Comparison of ENCODE assay signal across 9 cellular contexts in the genomic region with DNA sequence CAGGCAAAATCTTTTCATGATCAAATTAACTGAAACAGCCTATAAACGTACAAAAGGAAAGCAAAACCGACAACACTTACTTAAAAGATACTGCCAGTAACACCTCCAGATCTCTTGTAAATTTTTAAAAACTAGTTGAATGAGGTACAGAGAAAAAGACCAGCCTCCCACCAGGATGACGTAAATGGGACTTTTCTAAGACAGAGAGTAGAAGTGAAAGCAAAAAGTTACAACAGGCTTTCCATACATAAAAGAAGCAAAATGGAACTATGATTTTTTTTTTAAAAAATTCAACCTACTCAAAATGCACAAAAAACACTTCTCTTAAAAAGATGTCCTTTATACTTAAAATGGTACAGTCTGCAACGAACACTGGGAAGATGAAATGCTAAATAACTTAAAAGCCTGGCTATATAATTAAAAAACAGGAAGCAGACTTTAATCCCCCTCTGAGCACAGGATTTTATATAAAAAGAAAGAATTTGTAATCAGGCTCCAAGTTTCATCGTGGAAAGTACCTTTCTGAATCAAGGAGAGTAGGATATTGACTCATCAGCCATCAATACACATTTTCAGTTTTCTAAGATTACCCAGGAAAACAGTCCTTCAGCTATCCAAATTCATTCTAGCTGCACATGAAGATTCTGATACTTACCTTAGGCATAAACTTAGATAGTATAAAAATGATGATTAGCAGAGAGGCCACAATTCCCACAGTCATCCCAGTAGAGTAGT. TPM values are rescaled to one million over a fixed set of nuclear protein-coding genes. Genes with fewer than 3 reads are reported as not detected.
DNase-seq lines count a peak whose midpoint lies in the region; ATAC-seq and TF ChIP-seq lines count a peak whose summit lies in the region.
"Had no signal": no experiment of that assay in that cellular context is flagged by ENCODE, and none has a peak within 500 bp of the region (broad histone marks: within the 10 kb centered on the region; RNA-seq: fewer than 3 reads in every experiment).

No MANE protein-coding gene starts in this region.

- H3K4me3 Mint-ChIP-seq in MCF 10A (ENCODE audit: unreplicated experiment) (no peak overlapping the region), Caco-2 (ENCODE audit: unreplicated experiment) (no peak overlapping the region)
- H3K4me3 Mint-ChIP-seq in activated naive CD8-positive, alpha-beta T cell, result peak overlapping the region; percentile 88

- ATAC-seq in HG03575 (IDR thresholded peaks at IDR 0.05; ENCODE audit: extremely low read depth, insufficient number of reproducible peaks, low FRiP score, unreplicated experiment), result peak; percentile 60

- H3K79me2 ChIP-seq in mammary epithelial cell (ENCODE audit: insufficient read depth, low read length), result no peaks in the 10 kb centered on the region

- BruUV-seq in mammary epithelial cell (replicated peaks; lab: Mats Ljungman, UMichigan) (no TSS peak), MCF 10A (replicated peaks; lab: Mats Ljungman, UMichigan) (no TSS peak), Caco-2 (replicated peaks; lab: Mats Ljungman, UMichigan) (no TSS peak)

- peak; percentile 21 for DNase-seq in mammary epithelial cell
- no peak for DNase-seq in MCF 10A (ENCODE audit: unreplicated experiment)
- DNase-seq in uterus, result no peak
- no peak for DNase-seq in NCI-H146 (lab: John Stamatoyannopoulos, UW)
- DNase-seq in COLO668 (lab: John Stamatoyannopoulos, UW; ENCODE audit: unreplicated experiment), result no peak
- no peak for DNase-seq in Caco-2
- DNase-seq: lower lobe of right lung had no signal

- H3K27ac Mint-ChIP-seq in MCF 10A (ENCODE audit: low read depth, unreplicated experiment), result no peak overlapping the region
- H3K27ac Mint-ChIP-seq in activated naive CD8-positive, alpha-beta T cell, result peak overlapping the region; percentile 96
- no peak overlapping the region for H3K27ac Mint-ChIP-seq in Caco-2 (ENCODE audit: unreplicated experiment)

- no peak overlapping the region for H2AFZ ChIP-seq in mammary epithelial cell (ENCODE audit: low read depth, low read length)

- H4K20me1 ChIP-seq in mammary epithelial cell (ENCODE audit: insufficient read depth, low read length), result no peaks in the 10 kb centered on the region

- no peak for TF ChIP-seq POLR2A in uterus (IDR thresholded peaks at IDR 0.05)

- H3K27ac ChIP-seq in mammary epithelial cell (ENCODE audit: insufficient read depth, low read depth, low read length), result no peak overlapping the region
- peak overlapping the region; percentile 19 to 29 for H3K27ac ChIP-seq in uterus
- H3K27ac ChIP-seq: lower lobe of right lung had no signal

- H3K4me2 ChIP-seq in mammary epithelial cell (ENCODE audit: insufficient read depth, low read depth, low read length), result no peak overlapping the region

- H3K27me3 Mint-ChIP-seq in MCF 10A (ENCODE audit: insufficient read depth, unreplicated experiment) (no peaks in the 10 kb centered on the region), Caco-2 (ENCODE audit: insufficient read depth, unreplicated experiment) (no peaks in the 10 kb centered on the region)
- H3K27me3 Mint-ChIP-seq in activated naive CD8-positive, alpha-beta T cell, result no peaks in the 10 kb centered on the region

- in situ Hi-C loops in mammary epithelial cell (cut with MboI; ENCODE audit: low sequenced_read_pairs in 2 of 2), result loop anchor here in 1 of 2 donors (10.0 kb wide), 1 partner anchor 59 kb away; the partner anchor contains the start of gene ZBTB39

- H3K4me1 ChIP-seq in mammary epithelial cell (ENCODE audit: insufficient read depth, low read length), result no peaks in the 10 kb centered on the region
- no peaks in the 10 kb centered on the region for H3K4me1 ChIP-seq in uterus
- no peaks in the 10 kb centered on the region for H3K4me1 ChIP-seq in Caco-2

- H3K9me3 Mint-ChIP-seq in MCF 10A (ENCODE audit: unreplicated experiment), result no peaks in the 10 kb centered on the region
- no peaks in the 10 kb centered on the region for H3K9me3 Mint-ChIP-seq in activated naive CD8-positive, alpha-beta T cell (ENCODE audit: low read depth)
- H3K9me3 Mint-ChIP-seq in Caco-2 (ENCODE audit: unreplicated experiment), result no peaks in the 10 kb centered on the region

- no peak for TF ChIP-seq CTCF in mammary epithelial cell (conservative IDR thresholded peaks at IDR 0.05 in 1 of 2, IDR thresholded peaks at IDR 0.05 in 1 of 2; ENCODE audit: extremely low read depth in 1 of 2, insufficient read depth in 1 of 2, low read depth in 1 of 2, low read length in 2 of 2)
- TF ChIP-seq CTCF in MCF 10A (IDR thresholded peaks at IDR 0.05; ENCODE audit: unreplicated experiment), result no peak
- TF ChIP-seq CTCF in uterus (IDR thresholded peaks at IDR 0.05), result no peak
- no peak for TF ChIP-seq CTCF in Caco-2 (IDR thresholded peaks at IDR 0.05; ENCODE audit: insufficient read depth in 1 of 2, low read depth in 1 of 2, low read length in 1 of 2, severe bottlenecking in 1 of 2, unreplicated experiment in 1 of 2)

- CTCF ChIA-PET in mammary epithelial cell (lab: Charles Lee; ENCODE audit: low non-redundant PET) (no interaction called here), MCF 10A (lab: Yijun Ruan, JAX) (interaction anchor here (0.6 to 11.7 kb wide), 6 partner anchors 30 to 265 kb away, joined by 3 to 231 read pairs (median 3); partner anchors contain the start of genes STAT6 and ZBTB39), Caco-2 (lab: Charles Lee) (no interaction called here)

- POLR2A ChIA-PET in MCF 10A (lab: Yijun Ruan, JAX), result interaction anchor here (1.8 kb wide), 1 partner anchor 48 kb away, joined by 14 read pairs; the partner anchor contains the start of gene STAT6
- POLR2A ChIA-PET in Caco-2 (lab: Charles Lee), result no interaction called here

- no peaks in the 10 kb centered on the region for H3K9me3 ChIP-seq in mammary epithelial cell (replicated peaks; ENCODE audit: insufficient read depth, low read length)
- H3K9me3 ChIP-seq in uterus, result no peaks in the 10 kb centered on the region
- H3K9me3 ChIP-seq in Caco-2, result no peaks in the 10 kb centered on the region
- H3K9me3 ChIP-seq: lower lobe of right lung had no signal

- H3K9ac ChIP-seq in mammary epithelial cell (ENCODE audit: insufficient read depth, low read length), result no peak overlapping the region

- H3K36me3 ChIP-seq in mammary epithelial cell (ENCODE audit: insufficient read depth, low read length) (peaks cover 22% of the 10 kb centered on the region), uterus (no peaks in the 10 kb centered on the region), Caco-2 (ENCODE audit: control insufficient read depth, insufficient read depth, low read length) (no peaks in the 10 kb centered on the region; the same call in 1 of the 2 replicates)

- H3K4me1 Mint-ChIP-seq in MCF 10A (ENCODE audit: insufficient read depth, unreplicated experiment) (no peaks in the 10 kb centered on the region), Caco-2 (ENCODE audit: low read depth, unreplicated experiment) (no peaks in the 10 kb centered on the region)
- peaks cover 59% of the 10 kb centered on the region for H3K4me1 Mint-ChIP-seq in activated naive CD8-positive, alpha-beta T cell (ENCODE audit: low read depth)

- H3K4me3 ChIP-seq in mammary epithelial cell (replicated peaks in 1 of 3; ENCODE audit: insufficient read depth in 1 of 3, low read depth in 2 of 3, low read length in 3 of 3) (no peak overlapping the region), uterus (no peak overlapping the region), Caco-2 (ENCODE audit: low read depth, low read length) (no peak overlapping the region)
- H3K4me3 ChIP-seq: lower lobe of right lung had no signal

- WGBS in mammary epithelial cell (ENCODE audit: low coverage, missing lambda C conversion rate), result 35% methylated on average over 5 of the region's 5 CpGs

- dilution Hi-C loops in mammary epithelial cell (cut with HindIII; ENCODE audit: low sequenced_read_pairs), result loop anchor here (10.0 kb wide), 1 partner anchor 309 kb away; the partner anchor contains the start of gene PRIM1

- H3K27me3 ChIP-seq in mammary epithelial cell (ENCODE audit: insufficient read depth, low read length), result no peaks in the 10 kb centered on the region
- H3K27me3 ChIP-seq in uterus, result no peaks in the 10 kb centered on the region
- H3K27me3 ChIP-seq in Caco-2 (replicated peaks; ENCODE audit: control insufficient read depth, insufficient read depth, low read length), result no peaks in the 10 kb centered on the region

- peaks cover 18% of the 10 kb centered on the region for H3K36me3 Mint-ChIP-seq in MCF 10A (ENCODE audit: insufficient read depth, unreplicated experiment)
- peaks cover 14% of the 10 kb centered on the region for H3K36me3 Mint-ChIP-seq in activated naive CD8-positive, alpha-beta T cell
- H3K36me3 Mint-ChIP-seq in Caco-2 (ENCODE audit: insufficient read depth, unreplicated experiment), result peaks cover 59% of the 10 kb centered on the region

- intact Hi-C loops in mammary epithelial cell (cut with micrococcal nuclease) (no loop called here), MCF 10A (cut with micrococcal nuclease) (no loop called here), uterus (cut with DNase I; ENCODE audit: low total_unique reads) (no loop called here), Caco-2 (cut with micrococcal nuclease; ENCODE audit: unreplicated experiment) (no loop called here)

RNA-seq across cellular contexts. Expression of gene MYO1A, which starts 14.2 kb away (rescaled TPM):
- not detected for total RNA-seq in mammary epithelial cell
- 0.03 TPM for polyA plus RNA-seq in mammary epithelial cell
- polyA minus RNA-seq in mammary epithelial cell, result not detected
- total RNA-seq in MCF 10A (2022), result 0.12 and 0.42 TPM in 2 replicates
- 1 to 10 TPM in 1 of 4 donors, under 1 TPM in 1, not detected in 2; 0.59 to 1.3 TPM for total RNA-seq in uterus
- 9.3 and 11.9 TPM in 2 replicates for total RNA-seq in Caco-2 (2022)

RNA-seq across cellular contexts. Expression of gene NEMP1, which starts 14.4 kb away (rescaled TPM):
- total RNA-seq in mammary epithelial cell (10 to 100 TPM in 1 of 2 donors, 1 to 10 TPM in 1; 7.3 to 31.0 TPM), MCF 10A (2022) (17.5 and 22.5 TPM in 2 replicates), uterus (10 to 100 TPM in 2 of 4 donors, 1 to 10 TPM in 2; 1.5 to 18.0 (median 9.9) TPM), Caco-2 (2022) (38.3 and 40.1 TPM in 2 replicates)
- polyA plus RNA-seq in mammary epithelial cell, result 11.4 TPM
- polyA minus RNA-seq in mammary epithelial cell, result 22.2 TPM

RNA-seq across cellular contexts. Expression of gene NAB2, which starts 24.8 kb away (rescaled TPM):
- total RNA-seq in mammary epithelial cell (10 to 100 TPM; 33.8 to 35.3 TPM), MCF 10A (2022) (25.8 and 30.6 TPM in 2 replicates), uterus (10 to 100 TPM in 3 of 4 donors, 1 to 10 TPM in 1; 9.1 to 85.8 (median 33.9) TPM), Caco-2 (2022) (15.7 and 16.4 TPM in 2 replicates)
- 28.4 TPM for polyA plus RNA-seq in mammary epithelial cell
- 66.6 TPM for polyA minus RNA-seq in mammary epithelial cell

RNA-seq across cellular contexts. Expression of gene STAT6, which starts 47.0 kb away (rescaled TPM):
- 100 to 1,000 TPM in 1 of 2 donors, 10 to 100 TPM in 1; 65.3 to 150 TPM for total RNA-seq in mammary epithelial cell
- polyA plus RNA-seq in mammary epithelial cell, result 170 TPM
- polyA minus RNA-seq in mammary epithelial cell, result 136 TPM
- 99.7 and 122 TPM in 2 replicates for total RNA-seq in MCF 10A (2022)
- total RNA-seq in uterus, result 100 to 1,000 TPM in 2 of 4 donors, 10 to 100 TPM in 2; 62.5 to 242 (median 94.3) TPM
- 44.2 and 49.5 TPM in 2 replicates for total RNA-seq in Caco-2 (2022)

RNA-seq across cellular contexts. Expression of gene TAC3, which starts 47.8 kb away (rescaled TPM):
- not detected for total RNA-seq in mammary epithelial cell
- polyA plus RNA-seq in mammary epithelial cell, result not detected
- polyA minus RNA-seq in mammary epithelial cell, result not detected
- not detected in 2 replicates for total RNA-seq in MCF 10A (2022)
- not detected for total RNA-seq in uterus
- total RNA-seq in Caco-2 (2022), result 1.6 and 3.1 TPM in 2 replicates
- total RNA-seq: lower lobe of right lung had no signal
